1 cellular context compared by ENCODE assay signal in genomic region chr2:119491776-119492525, GRCh38.
TF ChIP-seq lines count a peak whose summit lies in the region.

No MANE protein-coding gene starts in this region.

TF ChIP-seq in GM23338, 12 proteins besides CTCF, POLR2A, EP300 and RAD21 (continued from another document):
- TF ChIP-seq REST (IDR thresholded peaks at IDR 0.05; ENCODE audit: unreplicated experiment) (no peak), NANOG (IDR thresholded peaks at IDR 0.05; ENCODE audit: borderline replicate concordance) (no peak), EZH2phosphoT487 (IDR thresholded peaks at IDR 0.05; ENCODE audit: unreplicated experiment) (no peak), JUNB (IDR thresholded peaks at IDR 0.05; ENCODE audit: unreplicated experiment) (no peak)
